In genomic region chr13:51541037-51541436, GRCh38 we compare ENCODE assay signal across 16 cellular contexts.
"Had no signal": no experiment of that assay in that cellular context is flagged by ENCODE, and none has a peak within 500 bp of the region (broad histone marks: within the 10 kb centered on the region; RNA-seq: fewer than 3 reads in every experiment).

No MANE protein-coding gene starts in this region.

- H3K36me3 ChIP-seq: upper lobe of left lung had no signal

- H3K9me3 ChIP-seq: upper lobe of left lung had no signal

- H3K27me3 ChIP-seq: dorsolateral prefrontal cortex, upper lobe of left lung had no signal

- H3K4me3 ChIP-seq: dorsolateral prefrontal cortex, upper lobe of left lung had no signal

- ATAC-seq: effector memory CD8-positive, alpha-beta T cell; sciatic nerve; T-cell had no signal

- DNase-seq: activated naive CD4-positive, alpha-beta T cell; activated naive CD8-positive, alpha-beta T cell treated with anti-CD3 and anti-CD28 coated beads for 36 hours; activated T-cell treated with anti-CD3 and anti-CD28 coated beads, Interleukin-2, amount 50 U/mL, for 1 hour; dorsolateral prefrontal cortex; effector memory CD8-positive, alpha-beta T cell; foreskin melanocyte; hypothalamus; naive B cell; occipital lobe; posterior cingulate gyrus; stimulated activated CD4-positive, alpha-beta T cell treated with anti-CD3 and anti-CD28 coated beads, Interleukin-2, amount 100 ng/mL, for 48 hours; stimulated activated CD8-positive, alpha-beta memory T cell treated with anti-CD3 and anti-CD28 coated beads, Interleukin-4, amount 100 ng/mL, for 48 hours; stimulated activated naive CD4-positive, alpha-beta T cell; T-cell; upper lobe of left lung had no signal

- H3K27ac ChIP-seq: upper lobe of left lung had no signal
